8 cellular contexts compared by ENCODE assay signal in genomic region chr10:83680470-83680891, GRCh38.
DNase-seq lines count a peak whose midpoint lies in the region; ATAC-seq, FAIRE-seq and TF ChIP-seq lines count a peak whose summit lies in the region.
"Had no signal": no experiment of that assay in that cellular context is flagged by ENCODE, and none has a peak within 500 bp of the region (broad histone marks: within the 10 kb centered on the region; RNA-seq: fewer than 3 reads in every experiment).

No MANE protein-coding gene starts in this region.

- CTCF ChIA-PET in GM12878 (lab: Yijun Ruan, JAX): no interaction called here

- H2AFZ ChIP-seq in GM12878 (ENCODE audit: control insufficient read depth, low read depth, low read length): peak overlapping the region; percentile 55

- RAD21 ChIA-PET in GM12878 (lab: Charles Lee; ENCODE audit: unreplicated experiment): no interaction called here

- ATAC-seq in GM18861 (IDR thresholded peaks at IDR 0.05; ENCODE audit: unreplicated experiment): peak; percentile 99
- peak; percentile 99 for ATAC-seq in GM21381 (IDR thresholded peaks at IDR 0.05; ENCODE audit: unreplicated experiment)
- peak; percentile 99 for ATAC-seq in HG03196 (IDR thresholded peaks at IDR 0.05; ENCODE audit: unreplicated experiment)
- ATAC-seq in GM12878: peak; percentile 97
- ATAC-seq in right cardiac atrium: no peak

- H3K9me3 ChIP-seq in GM12878 (replicated peaks; ENCODE audit: control insufficient read depth, insufficient read depth, low read length) (no peaks in the 10 kb centered on the region), right cardiac atrium (ENCODE audit: control insufficient read depth, low read length) (no peaks in the 10 kb centered on the region), right atrium auricular region (no peaks in the 10 kb centered on the region)

- BruUV-seq in GM12878 (replicated peaks; lab: Mats Ljungman, UMichigan): no TSS peak

- POLR2A ChIA-PET in GM12878 (lab: Charles Lee): no interaction called here

- no peak for TF ChIP-seq POLR2A in GM12878 (IDR thresholded peaks at IDR 0.05; ENCODE audit: low read depth, low read length)

- no peak overlapping the region for H3K4me3 ChIP-seq in GM12878
- H3K4me3 ChIP-seq in right cardiac atrium (ENCODE audit: low read length): no peak overlapping the region
- H3K4me3 ChIP-seq in brain microvascular endothelial cell (ENCODE audit: low read depth, low read length): no peak overlapping the region
- no peak overlapping the region for H3K4me3 ChIP-seq in right atrium auricular region

- peak; percentile 83 for FAIRE-seq in GM12878 (lab: Jason Lieb, UNC)

- in situ Hi-C loops in GM12878 (cut with MboI) (no loop called here), brain microvascular endothelial cell (cut with HindIII; ENCODE audit: low pct_ligation_motif_present, low sequenced_read_pairs) (no loop called here)

- peak; percentile 89 to 96 for TF ChIP-seq EP300 in GM12878 (IDR thresholded peaks at IDR 0.05; ENCODE audit: borderline replicate concordance in 1 of 2, control insufficient read depth in 1 of 2, low read depth in 2 of 2, low read length in 2 of 2)

- H3K36me3 ChIP-seq in GM12878 (ENCODE audit: control insufficient read depth in 2 of 2, insufficient read depth in 2 of 2, low read length in 1 of 2) (no peaks in the 10 kb centered on the region), brain microvascular endothelial cell (replicated peaks) (no peaks in the 10 kb centered on the region), right atrium auricular region (no peaks in the 10 kb centered on the region)

- peak; percentile 95 for DNase-seq in GM12878 (ENCODE audit: low read depth, low spot score)
- no peak for DNase-seq in right cardiac atrium
- no peak for DNase-seq in brain microvascular endothelial cell
- DNase-seq in right atrium auricular region (ENCODE audit: low spot score): no peak
- DNase-seq: NCI-H2029 treated with DMSO at 0.1 percent for 48 hours had no signal

- no peak overlapping the region for H3K9ac ChIP-seq in GM12878 (ENCODE audit: control insufficient read depth, insufficient read depth, low read length)

- peak overlapping the region; percentile 84 for H3K4me2 ChIP-seq in GM12878 (ENCODE audit: control insufficient read depth, insufficient read depth)

- H3K27ac ChIP-seq in GM12878 (ENCODE audit: control insufficient read depth, insufficient read depth) (peak overlapping the region; percentile 61), right cardiac atrium (ENCODE audit: low read length) (no peak overlapping the region), brain microvascular endothelial cell (no peak overlapping the region), right atrium auricular region (no peak overlapping the region)

- TF ChIP-seq CTCF in GM12878 (IDR thresholded peaks at IDR 0.05 in 2 of 3, conservative IDR thresholded peaks at IDR 0.05 in 1 of 3; ENCODE audit: control insufficient read depth in 2 of 3, extremely low read depth in 1 of 3, insufficient read depth in 1 of 3, low read depth in 3 of 3, low read length in 3 of 3) (no peak), brain microvascular endothelial cell (IDR thresholded peaks at IDR 0.05; ENCODE audit: low read depth, low read length, missing control alignments) (no peak), right atrium auricular region (IDR thresholded peaks at IDR 0.05) (no peak)

- H3K27me3 ChIP-seq in GM12878 (replicated peaks in 1 of 2; ENCODE audit: control insufficient read depth in 2 of 2, insufficient read depth in 2 of 2, low read length in 1 of 2) (no peaks in the 10 kb centered on the region), right cardiac atrium (ENCODE audit: control insufficient read depth, insufficient read depth) (no peaks in the 10 kb centered on the region), brain microvascular endothelial cell (replicated peaks) (no peaks in the 10 kb centered on the region), right atrium auricular region (no peaks in the 10 kb centered on the region)

- peak; percentile 20; the same call in 1 of the 2 replicates for TF ChIP-seq RAD21 in GM12878 (IDR thresholded peaks at IDR 0.05; ENCODE audit: insufficient read depth, low read depth, low read length)

- intact Hi-C loops in GM12878 (cut with micrococcal nuclease; ENCODE audit: unreplicated experiment) (loop anchor here (5.0 kb wide), 1 partner anchor 138 kb away; no protein-coding TSS in a partner anchor), right cardiac atrium (cut with DNase I) (no loop called here)

- H3K4me1 ChIP-seq in GM12878 (ENCODE audit: control insufficient read depth, insufficient read depth, low read length): peaks cover 31% of the 10 kb centered on the region
- peaks cover 2% of the 10 kb centered on the region for H3K4me1 ChIP-seq in right cardiac atrium (ENCODE audit: control insufficient read depth, insufficient read depth, low read length)
- no peaks in the 10 kb centered on the region for H3K4me1 ChIP-seq in right atrium auricular region

- 0% methylated on average over 7 of the region's 7 CpGs for WGBS in GM12878 (ENCODE audit: insufficient coverage, insufficient replicate concordance, low lambda C conversion rate, missing lambda C conversion rate)
- WGBS in right cardiac atrium: 65% methylated on average over 7 of the region's 7 CpGs

- H4K20me1 ChIP-seq in GM12878 (ENCODE audit: control insufficient read depth, insufficient read depth): no peaks in the 10 kb centered on the region

- SMC1A ChIA-PET in GM12878 (lab: Charles Lee; ENCODE audit: uncharacterized antibody, unreplicated experiment): interaction anchor here (0.5 to 1.0 kb wide), 4 partner anchors 10 to 77 kb away, joined by 3 read pairs; no protein-coding TSS in a partner anchor

- no peaks in the 10 kb centered on the region for H3K79me2 ChIP-seq in GM12878 (ENCODE audit: control insufficient read depth, insufficient read depth, low read length)

TF ChIP-seq in GM12878, 131 proteins besides CTCF, POLR2A, EP300 and RAD21 (continues in another document):
- TF ChIP-seq EED (IDR thresholded peaks at IDR 0.05; ENCODE audit: low read depth): peak; percentile 85
- peak; percentile 96 for TF ChIP-seq IRF4 (IDR thresholded peaks at IDR 0.05; ENCODE audit: low read depth, low read length)
- no peak for TF ChIP-seq NRF1 (conservative IDR thresholded peaks at IDR 0.05; ENCODE audit: low read depth, low read length)
- peak; percentile 95 for TF ChIP-seq JUNB (IDR thresholded peaks at IDR 0.05)
- no peak for TF ChIP-seq POLR2AphosphoS5 (IDR thresholded peaks at IDR 0.05; ENCODE audit: low read length)
- TF ChIP-seq POLR2AphosphoS2 (IDR thresholded peaks at IDR 0.05; ENCODE audit: low read depth, low read length): no peak
- peak; percentile 90 for TF ChIP-seq RELB (IDR thresholded peaks at IDR 0.05; ENCODE audit: low read depth)
- no peak for TF ChIP-seq TCF3 (IDR thresholded peaks at IDR 0.05; ENCODE audit: borderline replicate concordance, insufficient read depth, low read depth, low read length)
- no peak for TF ChIP-seq RFX5 (IDR thresholded peaks at IDR 0.05; ENCODE audit: low read depth, low read length)
- TF ChIP-seq BHLHE40 (IDR thresholded peaks at IDR 0.05; ENCODE audit: borderline replicate concordance in 1 of 2, low read depth in 2 of 2, low read length in 1 of 2): peak; percentile 41; a peak in 2 of 4 replicates
- no peak for TF ChIP-seq PAX5 (IDR thresholded peaks at IDR 0.05; ENCODE audit: borderline replicate concordance, low read depth, low read length)
- TF ChIP-seq SREBF2 (IDR thresholded peaks at IDR 0.05; ENCODE audit: low read length): no peak
- TF ChIP-seq IKZF1 (conservative IDR thresholded peaks at IDR 0.05): peak; percentile 83
- peak; percentile 80 for TF ChIP-seq NFIC (IDR thresholded peaks at IDR 0.05; ENCODE audit: low read depth, low read length)
- TF ChIP-seq E2F8 (IDR thresholded peaks at IDR 0.05; ENCODE audit: low read depth, partially characterized antibody): no peak
- TF ChIP-seq MTA3 (IDR thresholded peaks at IDR 0.05; ENCODE audit: borderline replicate concordance, low read length): 0 out of 2 replicates have a peak, but pooled peaks have one; percentile 59
- TF ChIP-seq MAX (IDR thresholded peaks at IDR 0.05; ENCODE audit: low read depth, low read length): no peak
- no peak for TF ChIP-seq ZZZ3 (IDR thresholded peaks at IDR 0.05; ENCODE audit: control insufficient read depth, insufficient read length, low read depth)

Comparison
In these comparisons a context has a peak if more than half of its experiments do, and no peak if none do; other contexts are left out.
1. ATAC-seq: peak in GM18861 (single experiment), GM21381 (single experiment), HG03196 (single experiment) and GM12878 (single experiment); none in right cardiac atrium (0 of 2).